In the genomic region with DNA sequence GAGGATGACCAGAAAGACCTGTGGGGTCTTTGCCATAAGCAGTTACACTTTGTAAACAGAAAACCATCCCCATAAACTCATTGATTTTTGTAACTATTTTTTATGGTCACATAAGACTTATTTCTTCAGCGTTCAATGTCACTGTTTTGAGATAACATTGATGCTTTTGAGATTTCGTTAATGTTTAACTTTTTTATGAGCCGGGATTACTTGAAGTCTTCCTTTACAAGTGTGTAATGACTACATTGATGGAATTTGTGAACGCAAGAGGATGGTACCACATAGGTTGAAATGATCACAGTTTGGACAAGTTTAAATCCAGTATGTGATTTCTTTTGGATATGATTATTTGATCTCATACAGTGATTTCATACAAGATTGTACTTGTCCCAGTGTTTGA, we compare ENCODE assay signal across 1 cellular context.
TF ChIP-seq lines count a peak whose summit lies in the region.

No MANE protein-coding gene starts in this region.

TF ChIP-seq in IMR-90, 13 proteins besides CTCF, POLR2A, EP300 and RAD21 (continued from another document):
- no peak for TF ChIP-seq CEBPB (IDR thresholded peaks at IDR 0.05; ENCODE audit: low read depth, low read length)
- no peak for TF ChIP-seq RCOR1 (IDR thresholded peaks at IDR 0.05; ENCODE audit: insufficient replicate concordance, low read length)
- TF ChIP-seq FOS (IDR thresholded peaks at IDR 0.05; ENCODE audit: low read depth, low read length): no peak
- no peak for TF ChIP-seq MXI1 (IDR thresholded peaks at IDR 0.05; ENCODE audit: borderline replicate concordance, low read depth, low read length)
- no peak for TF ChIP-seq BHLHE40 (IDR thresholded peaks at IDR 0.05; ENCODE audit: low read depth, low read length)
- TF ChIP-seq MAFK (IDR thresholded peaks at IDR 0.05; ENCODE audit: low read depth, low read length): no peak
- no peak for TF ChIP-seq SMC3 (IDR thresholded peaks at IDR 0.05; ENCODE audit: low read depth, low read length)
